15 cellular contexts compared by ENCODE assay signal in genomic region chr20:48738094-48738398, GRCh38.
A peak's percentile ranks its signal among the peaks of the same experiment; 100 is the strongest.
DNase-seq lines count a peak whose midpoint lies in the region; ATAC-seq and TF ChIP-seq lines count a peak whose summit lies in the region.
"Had no signal": no experiment of that assay in that cellular context is flagged by ENCODE, and none has a peak within 500 bp of the region (broad histone marks: within the 10 kb centered on the region; RNA-seq: fewer than 3 reads in every experiment).

No MANE protein-coding gene starts in this region.

- H3K27me3 ChIP-seq in BLaER1 (no peaks in the 10 kb centered on the region), DOHH2 (ENCODE audit: control insufficient read depth, low read length) (0 out of 2 replicates have a peak, but pooled peaks cover 2% of the 10 kb centered on the region), ascending aorta (no peaks in the 10 kb centered on the region)
- H3K27me3 ChIP-seq: BE2C, vagina had no signal

- H3K9me3 ChIP-seq in BLaER1 = no peaks in the 10 kb centered on the region; the same call in 1 of the 2 replicates
- H3K9me3 ChIP-seq in DOHH2 (ENCODE audit: control insufficient read depth, insufficient read depth, low read length) = no peaks in the 10 kb centered on the region
- H3K9me3 ChIP-seq in ascending aorta = no peaks in the 10 kb centered on the region
- H3K9me3 ChIP-seq: BE2C, prostate gland, vagina had no signal

- no peaks in the 10 kb centered on the region for H3F3A ChIP-seq in DOHH2 (ENCODE audit: control insufficient read depth, insufficient read depth)

- H3K4me3 ChIP-seq in BLaER1 (peak overlapping the region; percentile 36; the same call in 1 of the 2 replicates), DOHH2 (ENCODE audit: low read length) (0 out of 2 replicates have a peak overlapping the region, but pooled peaks have one; percentile 14), ascending aorta (no peak overlapping the region)
- H3K4me3 ChIP-seq: prostate gland, vagina had no signal

- H3K9me3 Mint-ChIP-seq in natural killer cell = no peaks in the 10 kb centered on the region

- H3K4me2 ChIP-seq in BLaER1 = peak overlapping the region; percentile 88
- peak overlapping the region; percentile 35; the same call in 1 of the 2 replicates for H3K4me2 ChIP-seq in DOHH2 (ENCODE audit: low read length)

- DNase-seq in ascending aorta (ENCODE audit: low spot score in 2 of 2) (no peak), natural killer cell (no peak), foreskin melanocyte (no peak), T-helper 9 cell (no peak)
- no peak for DNase-seq in stimulated activated CD4-positive, alpha-beta T cell treated with anti-CD3 and anti-CD28 coated beads, Interleukin-1b, Interleukin-23, amount 100 ng/mL, for 48 hours
- DNase-seq: activated CD4-positive, alpha-beta T cell treated with anti-CD3 and anti-CD28 coated beads for 4 hours; BE2C; mesendoderm; NCI-H1048; SW 1271 had no signal

- H3K4me3 Mint-ChIP-seq in natural killer cell = peak overlapping the region; percentile 83

- peaks cover 7% of the 10 kb centered on the region for H3K36me3 Mint-ChIP-seq in natural killer cell

- ATAC-seq in natural killer cell (no peak), HG03039 (IDR thresholded peaks at IDR 0.05; ENCODE audit: unreplicated experiment) (no peak)

- peak overlapping the region; percentile 89 to 91 for H3K27ac Mint-ChIP-seq in natural killer cell

- no peaks in the 10 kb centered on the region for H3K36me3 ChIP-seq in BLaER1
- H3K36me3 ChIP-seq in DOHH2 (ENCODE audit: control insufficient read depth, low read length) = no peaks in the 10 kb centered on the region
- peaks cover 15 to 23% of the 10 kb centered on the region in 2 donors for H3K36me3 ChIP-seq in ascending aorta
- H3K36me3 ChIP-seq: BE2C, prostate gland, vagina had no signal

- H4K20me1 ChIP-seq in BLaER1 = no peaks in the 10 kb centered on the region
- H4K20me1 ChIP-seq in DOHH2 (ENCODE audit: control insufficient read depth, insufficient read depth, low read depth, low read length) = no peaks in the 10 kb centered on the region

- H3K27ac ChIP-seq in BLaER1 (peak overlapping the region; percentile 83), DOHH2 (ENCODE audit: low read depth, low read length) (no peak overlapping the region), ascending aorta (peak overlapping the region; percentile 50 to 66)
- H3K27ac ChIP-seq: prostate gland, vagina had no signal

- H3K4me1 ChIP-seq in BLaER1 = peaks cover 89% of the 10 kb centered on the region
- peaks cover 47% of the 10 kb centered on the region for H3K4me1 ChIP-seq in DOHH2 (ENCODE audit: control insufficient read depth, low read length)
- peaks cover 15 to 29% of the 10 kb centered on the region in 2 donors for H3K4me1 ChIP-seq in ascending aorta
- H3K4me1 ChIP-seq: BE2C, prostate gland had no signal

- H3K4me1 Mint-ChIP-seq in natural killer cell = peaks cover 67 to 73% of the 10 kb centered on the region in 2 donors

- no peaks in the 10 kb centered on the region for H3K27me3 Mint-ChIP-seq in natural killer cell (ENCODE audit: low read depth in 2 of 2)

- H3K9ac ChIP-seq in BLaER1 = peak overlapping the region; percentile 69

- TF ChIP-seq CTCF in DOHH2 (IDR thresholded peaks at IDR 0.05; ENCODE audit: low read depth, low read length, poor library complexity, severe bottlenecking) (no peak), ascending aorta (IDR thresholded peaks at IDR 0.05) (no peak), natural killer cell (IDR thresholded peaks at IDR 0.05) (no peak)

- no peaks in the 10 kb centered on the region for H3K9me2 ChIP-seq in DOHH2 (replicated peaks; ENCODE audit: control insufficient read depth, low read length)

- H3K79me2 ChIP-seq in DOHH2 (ENCODE audit: control insufficient read depth, low read length) = no peaks in the 10 kb centered on the region

- intact Hi-C loops in ascending aorta (cut with DNase I) (loop anchor here (5.0 kb wide), 1 partner anchor 49 kb away; no protein-coding TSS in a partner anchor), natural killer cell (cut with micrococcal nuclease) (loop anchor here (2.0 kb wide), 1 partner anchor 23 kb away; no protein-coding TSS in a partner anchor)

Comparison
In these comparisons a context has a peak if more than half of its experiments do, and no peak if none do; other contexts are left out.
1. H3K4me3 ChIP-seq: peak in BLaER1 (single experiment) and DOHH2 (single experiment); none in ascending aorta (0 of 2).